ENCODE assay signal across 11 cellular contexts in genomic region chr2:150477347-150477746, GRCh38. TPM values are rescaled to one million over a fixed set of nuclear protein-coding genes. Genes with fewer than 3 reads are reported as not detected.
DNase-seq lines count a peak whose midpoint lies in the region; ATAC-seq and TF ChIP-seq lines count a peak whose summit lies in the region.
"Had no signal": no experiment of that assay in that cellular context is flagged by ENCODE, and none has a peak within 500 bp of the region (broad histone marks: within the 10 kb centered on the region; RNA-seq: fewer than 3 reads in every experiment).

No MANE protein-coding gene starts in this region.

- intact Hi-C loops in heart right ventricle (cut with DNase I), result loop anchor here in 1 of 10 donors (10.0 kb wide), 1 partner anchor 193 kb away; no protein-coding TSS in a partner anchor
- intact Hi-C loops in Right ventricle myocardium superior (cut with DNase I), result no loop called here
- intact Hi-C loops in vagina (cut with DNase I), result no loop called here

- no peak overlapping the region for H3K9ac ChIP-seq in muscle layer of colon (ENCODE audit: low read length)

- 43 to 54% methylated on average over 3 of the region's 3 CpGs for WGBS in heart right ventricle, 2 donors

- peaks cover 0 to 28% (median 3%) of the 10 kb centered on the region in 9 donors for H3K36me3 ChIP-seq in heart right ventricle
- H3K36me3 ChIP-seq in muscle layer of colon (ENCODE audit: insufficient read depth, low read length), result no peaks in the 10 kb centered on the region
- peaks cover 0 to 10% of the 10 kb centered on the region in 2 donors for H3K36me3 ChIP-seq in vagina
- peaks cover 14% of the 10 kb centered on the region for H3K36me3 ChIP-seq in BE2C

- TF ChIP-seq CTCF in heart right ventricle (IDR thresholded peaks at IDR 0.05) (no peak), vagina (IDR thresholded peaks at IDR 0.05) (no peak), BE2C (IDR thresholded peaks at IDR 0.05; ENCODE audit: low read depth, low read length) (no peak)

- ATAC-seq in heart right ventricle (peak in 3 of 8 donors; percentile 26 to 43 (median 30)), Right ventricle myocardium superior (ENCODE audit: poor library complexity) (no peak)
- ATAC-seq: activated CD4-positive, alpha-beta T cell treated with anti-CD3 and anti-CD28 coated beads for 36 hours had no signal

- peaks cover 14 to 100% (median 90%) of the 10 kb centered on the region in 9 donors for H3K4me1 ChIP-seq in heart right ventricle
- H3K4me1 ChIP-seq in muscle layer of colon (ENCODE audit: insufficient read depth, low read length), result peaks cover 53% of the 10 kb centered on the region
- peaks cover 95% of the 10 kb centered on the region for H3K4me1 ChIP-seq in vagina
- H3K4me1 ChIP-seq in BE2C, result no peaks in the 10 kb centered on the region

- H3K27me3 ChIP-seq in heart right ventricle, result no peaks in the 10 kb centered on the region
- no peaks in the 10 kb centered on the region for H3K27me3 ChIP-seq in muscle layer of colon (ENCODE audit: control insufficient read depth in 1 of 2, insufficient read depth in 2 of 2, low read length in 2 of 2)
- no peaks in the 10 kb centered on the region for H3K27me3 ChIP-seq in vagina
- H3K27me3 ChIP-seq in BE2C, result no peaks in the 10 kb centered on the region

- DNase-seq in heart right ventricle (no peak), Right ventricle myocardium superior (no peak), epithelial cell of prostate (ENCODE audit: low read depth, low spot score) (no peak), vagina (ENCODE audit: extremely low spot score in 2 of 2) (no peak), hepatic stellate cell (ENCODE audit: low spot score) (no peak), BE2C (no peak), NCI-H345 (lab: John Stamatoyannopoulos, UW) (no peak)
- DNase-seq: activated CD4-positive, alpha-beta T cell treated with anti-CD3 and anti-CD28 coated beads for 36 hours; NCI-H1048; stimulated activated CD4-positive, alpha-beta T cell treated with anti-CD3 and anti-CD28 coated beads, Interleukin-12 subunit alpha, Interleukin-12 subunit beta, amount 100 ng/mL, for 4 hours had no signal

- H3K4me3 ChIP-seq in heart right ventricle, result peak overlapping the region in 1 of 10 donors; percentile 13
- H3K4me3 ChIP-seq in muscle layer of colon (ENCODE audit: low read depth in 1 of 2, low read length in 2 of 2), result no peak overlapping the region
- no peak overlapping the region for H3K4me3 ChIP-seq in vagina
- H3K4me3 ChIP-seq in BE2C (ENCODE audit: low read depth, low read length), result no peak overlapping the region

- H3K27ac ChIP-seq in heart right ventricle, result peak overlapping the region; percentile 22 to 97 (median 94)
- peak overlapping the region; percentile 98 for H3K27ac ChIP-seq in epithelial cell of prostate
- peak overlapping the region; percentile 60 for H3K27ac ChIP-seq in muscle layer of colon (ENCODE audit: low read depth, low read length)
- peak overlapping the region; percentile 67 for H3K27ac ChIP-seq in vagina

- TF ChIP-seq POLR2A in vagina (IDR thresholded peaks at IDR 0.05), result no peak

- H3K9me3 ChIP-seq in heart right ventricle, result no peaks in the 10 kb centered on the region
- no peaks in the 10 kb centered on the region for H3K9me3 ChIP-seq in muscle layer of colon (ENCODE audit: low read length)
- no peaks in the 10 kb centered on the region for H3K9me3 ChIP-seq in vagina
- H3K9me3 ChIP-seq in BE2C, result no peaks in the 10 kb centered on the region

RNA-seq across cellular contexts. Expression of gene RND3, which starts 10.1 kb away (rescaled TPM):
- total RNA-seq in heart right ventricle (10 to 100 TPM; 20.7 to 74.3 (median 41.0) TPM), Right ventricle myocardium superior (20.4 TPM), vagina (62.1 TPM)
- polyA plus RNA-seq in heart right ventricle, result 10 to 100 TPM; 15.4 to 22.3 TPM
- polyA plus RNA-seq in BE2C (2012; ENCODE audit: insufficient read depth, insufficient read length, low read depth), result 49.1 TPM
- total RNA-seq: activated CD4-positive, alpha-beta T cell treated with anti-CD3 and anti-CD28 coated beads for 36 hours had no signal
